In genomic region chr6:110979565-110980096, GRCh38 we compare ENCODE assay signal across 17 cellular contexts.
"Had no signal": no experiment of that assay in that cellular context is flagged by ENCODE, and none has a peak within 500 bp of the region (broad histone marks: within the 10 kb centered on the region; RNA-seq: fewer than 3 reads in every experiment).

No MANE protein-coding gene starts in this region.

- H3K36me3 ChIP-seq: brain microvascular endothelial cell, sigmoid colon had no signal

- H3K27me3 ChIP-seq: brain microvascular endothelial cell, sigmoid colon had no signal

- H3K27ac Mint-ChIP-seq: activated CD4-positive, alpha-beta memory T cell treated with anti-CD3 and anti-CD28 coated beads, Interleukin-2, amount 10 ng/mL, durations not matched to agents 7 days and 5 days; activated T-helper 17 cell treated with anti-CD3 and anti-CD28 coated beads, Interleukin-2, amount 50 U/mL, for 72 hours; endodermal cell had no signal

- DNase-seq: activated CD4-positive, alpha-beta memory T cell treated with anti-CD3 and anti-CD28 coated beads, Interleukin-2, amount 10 ng/mL, durations not matched to agents 7 days and 5 days; activated CD4-positive, alpha-beta T cell treated with anti-CD3 and anti-CD28 coated beads for 36 hours; activated CD8-positive, alpha-beta memory T cell treated with anti-CD3 and anti-CD28 coated beads, Interleukin-2, amount 50 U/mL, for 48 hours; activated naive CD4-positive, alpha-beta T cell treated with anti-CD3 and anti-CD28 coated beads, Interleukin-2, amount 50 U/mL, for 16 hours; amniotic stem cell; brain microvascular endothelial cell; dermis blood vessel endothelial cell; endodermal cell; hypothalamus; naive B cell; sigmoid colon; stimulated activated CD4-positive, alpha-beta T cell treated with anti-CD3 and anti-CD28 coated beads, Interleukin-2, amount 100 ng/mL, for 24 hours; stimulated activated naive CD4-positive, alpha-beta T cell treated with Interleukin-2 at 50 U/mL for 16 hours; SW 1271; T1000 had no signal

- H3K27me3 Mint-ChIP-seq: activated CD4-positive, alpha-beta memory T cell treated with anti-CD3 and anti-CD28 coated beads, Interleukin-2, amount 10 ng/mL, durations not matched to agents 7 days and 5 days; activated CD4-positive, alpha-beta T cell treated with anti-CD3 and anti-CD28 coated beads for 36 hours; activated T-helper 17 cell treated with anti-CD3 and anti-CD28 coated beads, Interleukin-2, amount 50 U/mL, for 72 hours; naive B cell had no signal

- H3K4me3 ChIP-seq: lung, sigmoid colon had no signal

- H3K9me3 ChIP-seq: sigmoid colon had no signal

- H3K27ac ChIP-seq: brain microvascular endothelial cell, sigmoid colon had no signal

- ATAC-seq: activated CD4-positive, alpha-beta T cell treated with anti-CD3 and anti-CD28 coated beads for 36 hours; activated T-helper 17 cell treated with anti-CD3 and anti-CD28 coated beads, Interleukin-2, amount 50 U/mL, for 72 hours had no signal

- H3K9me3 Mint-ChIP-seq: activated CD4-positive, alpha-beta memory T cell treated with anti-CD3 and anti-CD28 coated beads, Interleukin-2, amount 10 ng/mL, durations not matched to agents 7 days and 5 days; activated T-helper 17 cell treated with anti-CD3 and anti-CD28 coated beads, Interleukin-2, amount 50 U/mL, for 72 hours had no signal
